Comparison of ENCODE assay signal across 12 cellular contexts in genomic region chr5:96924016-96924443, GRCh38. TPM values are rescaled to one million over a fixed set of nuclear protein-coding genes. Genes with fewer than 3 reads are reported as not detected.
DNase-seq lines count a peak whose midpoint lies in the region; ATAC-seq, FAIRE-seq and TF ChIP-seq lines count a peak whose summit lies in the region.
"Had no signal": no experiment of that assay in that cellular context is flagged by ENCODE, and none has a peak within 500 bp of the region (broad histone marks: within the 10 kb centered on the region; RNA-seq: fewer than 3 reads in every experiment).

No MANE protein-coding gene starts in this region.

- no peaks in the 10 kb centered on the region for H3K9me3 Mint-ChIP-seq in CD4-positive, alpha-beta memory T cell
- H3K9me3 Mint-ChIP-seq in activated T-cell treated with anti-CD3 and anti-CD28 coated beads, Interleukin-2, amount 50 U/mL, for 4 hours, result no peaks in the 10 kb centered on the region

- H3K79me2 ChIP-seq in keratinocyte (ENCODE audit: control insufficient read depth, insufficient read depth, low read length), result no peaks in the 10 kb centered on the region

- H3K4me3 ChIP-seq in CD4-positive, alpha-beta memory T cell (ENCODE audit: low read length in 2 of 2), result no peak overlapping the region
- no peak overlapping the region for H3K4me3 ChIP-seq in keratinocyte (ENCODE audit: control insufficient read depth in 2 of 3, extremely low read depth in 1 of 3, insufficient read depth in 2 of 3, low read depth in 1 of 3, low read length in 3 of 3)

- TF ChIP-seq POLR2A in GM12892 (IDR thresholded peaks at IDR 0.05; ENCODE audit: low read depth, low read length), result no peak

- no peak for TF ChIP-seq CTCF in keratinocyte (optimal IDR thresholded peaks at IDR 0.05 in 1 of 3, IDR thresholded peaks at IDR 0.05 in 1 of 3, conservative IDR thresholded peaks at IDR 0.05 in 1 of 3; ENCODE audit: extremely low read depth in 1 of 3, insufficient read depth in 2 of 3, low read length in 3 of 3)

- H3K36me3 ChIP-seq in CD4-positive, alpha-beta memory T cell (ENCODE audit: insufficient read depth, low read length), result no peaks in the 10 kb centered on the region
- H3K36me3 ChIP-seq in keratinocyte (ENCODE audit: control insufficient read depth in 2 of 2, extremely low read depth in 1 of 2, insufficient read depth in 2 of 2, low read length in 2 of 2), result no peaks in the 10 kb centered on the region
- H3K36me3 ChIP-seq: neutrophil had no signal

- peaks cover 9% of the 10 kb centered on the region for H3K4me1 ChIP-seq in CD4-positive, alpha-beta memory T cell (ENCODE audit: insufficient read depth, low read length)
- H3K4me1 ChIP-seq in keratinocyte (ENCODE audit: control insufficient read depth, extremely low read depth, insufficient read depth, low read length), result peaks cover 29% of the 10 kb centered on the region

- POLR2A ChIA-PET in CD4-positive, alpha-beta memory T cell (lab: Charles Lee; ENCODE audit: partially characterized antibody), result interaction anchor here (0.8 to 2.6 kb wide), 5 partner anchors 10 to 39 kb away, joined by 3 to 13 read pairs (median 4); partner anchors contain the start of gene LNPEP

- no peaks in the 10 kb centered on the region for H3K27me3 ChIP-seq in CD4-positive, alpha-beta memory T cell (ENCODE audit: insufficient read depth, low read length)
- no peaks in the 10 kb centered on the region for H3K27me3 ChIP-seq in keratinocyte (ENCODE audit: control insufficient read depth, extremely low read depth, insufficient read depth, low read length)
- H3K27me3 ChIP-seq: neutrophil had no signal

- CTCF ChIA-PET in CD4-positive, alpha-beta memory T cell (lab: Charles Lee; ENCODE audit: partially characterized antibody), result interaction anchor here (0.7 to 1.6 kb wide), 7 partner anchors 9 to 278 kb away, joined by 3 to 13 read pairs (median 4); no protein-coding TSS in a partner anchor

- FAIRE-seq in GM12892 (lab: Jason Lieb, UNC), result peak; percentile 58
- FAIRE-seq in keratinocyte (lab: Jason Lieb, UNC), result peak; percentile 87

- no peaks in the 10 kb centered on the region for H3K9me1 ChIP-seq in keratinocyte (ENCODE audit: control insufficient read depth, extremely low read depth, insufficient read depth, low read length)

- DNase-seq in CD4-positive, alpha-beta memory T cell, result peak in 1 of 5 donors; percentile 13
- DNase-seq in GM12892 (ENCODE audit: insufficient read length), result no peak
- no peak for DNase-seq in activated T-cell treated with anti-CD3 and anti-CD28 coated beads, Interleukin-2, amount 50 U/mL, for 4 hours
- peak; percentile 58 for DNase-seq in keratinocyte (ENCODE audit: low read depth, low spot score)
- no peak for DNase-seq in KBM-7
- no peak for DNase-seq in activated effector memory CD4-positive, alpha-beta T cell treated with Interleukin-2 at 50 U/mL for 16 hours
- DNase-seq: activated CD4-positive, alpha-beta T cell treated with anti-CD3 and anti-CD28 coated beads for 1 hour; DMS153; NCI-H526 had no signal

- intact Hi-C loops in CD4-positive, alpha-beta memory T cell (cut with micrococcal nuclease), result loop anchor here (1.0 kb wide), 1 partner anchor 10 kb away; no protein-coding TSS in a partner anchor

- dilution Hi-C loops in keratinocyte (cut with MboI; ENCODE audit: extremely low pct_ligation_motif_present, low sequenced_read_pairs), result no loop called here

- no peaks in the 10 kb centered on the region for H4K20me1 ChIP-seq in keratinocyte (ENCODE audit: control insufficient read depth, extremely low read depth, insufficient read depth, low read length)

- in situ Hi-C loops in KBM-7 (cut with MboI; ENCODE audit: low pct_unique_long_range_greater_than_20kb, low sequenced_read_pairs), result no loop called here

- no peaks in the 10 kb centered on the region for H3K9me3 ChIP-seq in CD4-positive, alpha-beta memory T cell (ENCODE audit: control insufficient read depth in 1 of 2, low read length in 2 of 2)
- H3K9me3 ChIP-seq in keratinocyte (ENCODE audit: control insufficient read depth, low read depth, low read length), result no peaks in the 10 kb centered on the region
- H3K9me3 ChIP-seq: neutrophil had no signal

- H3K4me1 Mint-ChIP-seq in CD4-positive, alpha-beta memory T cell, result peaks cover 13 to 28% (median 20%) of the 10 kb centered on the region in 4 donors
- H3K4me1 Mint-ChIP-seq in activated T-cell treated with anti-CD3 and anti-CD28 coated beads, Interleukin-2, amount 50 U/mL, for 4 hours (ENCODE audit: low read depth), result peaks cover 40% of the 10 kb centered on the region

- H3K4me3 Mint-ChIP-seq in CD4-positive, alpha-beta memory T cell, result peak overlapping the region in 3 of 8 donors; percentile 5 to 40 (median 40)
- no peak overlapping the region for H3K4me3 Mint-ChIP-seq in activated T-cell treated with anti-CD3 and anti-CD28 coated beads, Interleukin-2, amount 50 U/mL, for 4 hours

- H3K9ac ChIP-seq in keratinocyte (ENCODE audit: control insufficient read depth, extremely low read depth, insufficient read depth, low read length), result no peak overlapping the region

- peak overlapping the region; percentile 2 for H3K27ac ChIP-seq in CD4-positive, alpha-beta memory T cell (ENCODE audit: low read depth, low read length)
- H3K27ac ChIP-seq in keratinocyte (ENCODE audit: control insufficient read depth, insufficient read depth, low read length), result peak overlapping the region; percentile 65
- H3K27ac ChIP-seq: neutrophil had no signal

- peak overlapping the region; percentile 59 for H3K4me2 ChIP-seq in keratinocyte (ENCODE audit: control insufficient read depth, extremely low read depth, insufficient read depth, low read depth, low read length)

- ATAC-seq in activated T-cell treated with anti-CD3 and anti-CD28 coated beads, Interleukin-2, amount 50 U/mL, for 4 hours, result peak; percentile 65 to 78
- ATAC-seq in GM21576 (IDR thresholded peaks at IDR 0.05; ENCODE audit: unreplicated experiment), result no peak
- no peak for ATAC-seq in GM21390 (IDR thresholded peaks at IDR 0.05; ENCODE audit: unreplicated experiment)

- peak overlapping the region; percentile 36 for H2AFZ ChIP-seq in keratinocyte (ENCODE audit: control insufficient read depth, low read length)

- H3K36me3 Mint-ChIP-seq in CD4-positive, alpha-beta memory T cell, result peaks cover 15 to 34% of the 10 kb centered on the region in 2 donors
- peaks cover 15% of the 10 kb centered on the region for H3K36me3 Mint-ChIP-seq in activated T-cell treated with anti-CD3 and anti-CD28 coated beads, Interleukin-2, amount 50 U/mL, for 4 hours (ENCODE audit: insufficient read depth)

- H3K27me3 Mint-ChIP-seq in CD4-positive, alpha-beta memory T cell, result no peaks in the 10 kb centered on the region
- no peaks in the 10 kb centered on the region for H3K27me3 Mint-ChIP-seq in activated T-cell treated with anti-CD3 and anti-CD28 coated beads, Interleukin-2, amount 50 U/mL, for 4 hours (ENCODE audit: low read depth)

- peak overlapping the region; percentile 51 to 90 (median 86) for H3K27ac Mint-ChIP-seq in CD4-positive, alpha-beta memory T cell

RNA-seq across cellular contexts. Expression of gene LNPEP, which starts 11.8 kb away (rescaled TPM):
- total RNA-seq in CD4-positive, alpha-beta memory T cell, result 10 to 100 TPM; 92.5 to 97.3 TPM
- polyA plus RNA-seq in CD4-positive, alpha-beta memory T cell, result 10 to 100 TPM; 23.5 to 38.6 TPM
- polyA plus RNA-seq in GM12892 (2012; ENCODE audit: missing spikeins), result 19.7 TPM
- total RNA-seq in activated T-cell treated with anti-CD3 and anti-CD28 coated beads, Interleukin-2, amount 50 U/mL, for 4 hours, result 10 to 100 TPM; 20.3 to 22.9 (median 20.6) TPM
- polyA plus RNA-seq in keratinocyte, result 20.1 to 26.6 TPM (median 24.6 TPM) in 3 replicates
- polyA plus RNA-seq in keratinocyte (2011; ENCODE audit: low read depth), result 6.1 TPM
- 3.3 and 7.1 TPM in 2 replicates for polyA plus RNA-seq in keratinocyte (2011; cell fraction: cytosol; rRNA removed)
- 38.0 and 53.6 TPM in 2 replicates for polyA plus RNA-seq in keratinocyte (2011; cell fraction: nucleus; rRNA removed)
- polyA plus RNA-seq in keratinocyte (2012; ENCODE audit: low replicate concordance), result 10.2 and 13.9 TPM in 2 replicates
- 22.2 to 114 TPM (median 78.7 TPM) in 3 replicates for polyA minus RNA-seq in keratinocyte
- 20.1 TPM for polyA minus RNA-seq in keratinocyte (2011; cell fraction: cytosol; rRNA and poly(A)+ RNA removed)
- 107 and 229 TPM in 2 replicates for polyA minus RNA-seq in keratinocyte (2011; cell fraction: nucleus; rRNA and poly(A)+ RNA removed)

RNA-seq across cellular contexts. Expression of gene ERAP2, which starts 47.7 kb away (rescaled TPM):
- total RNA-seq in CD4-positive, alpha-beta memory T cell, result 100 to 1,000 TPM; 107 to 112 TPM
- polyA plus RNA-seq in CD4-positive, alpha-beta memory T cell, result 100 to 1,000 TPM in 1 of 2 donors, 1 to 10 TPM in 1; 4.7 to 112 TPM
- polyA plus RNA-seq in GM12892 (2012; ENCODE audit: missing spikeins), result 8.2 TPM
- total RNA-seq in activated T-cell treated with anti-CD3 and anti-CD28 coated beads, Interleukin-2, amount 50 U/mL, for 4 hours, result 10 to 100 TPM; 11.2 to 32.2 (median 15.2) TPM
- 35.2 to 41.0 TPM (median 37.0 TPM) in 3 replicates for polyA plus RNA-seq in keratinocyte
- polyA plus RNA-seq in keratinocyte (2011; ENCODE audit: low read depth), result 1.3 TPM
- 5.7 and 13.4 TPM in 2 replicates for polyA plus RNA-seq in keratinocyte (2011; cell fraction: cytosol; rRNA removed)
- 36.1 and 38.6 TPM in 2 replicates for polyA plus RNA-seq in keratinocyte (2011; cell fraction: nucleus; rRNA removed)
- polyA plus RNA-seq in keratinocyte (2012; ENCODE audit: low replicate concordance), result 2.4 and 18.6 TPM in 2 replicates
- 29.1 to 46.4 TPM (median 42.3 TPM) in 3 replicates for polyA minus RNA-seq in keratinocyte
- polyA minus RNA-seq in keratinocyte (2011; cell fraction: cytosol; rRNA and poly(A)+ RNA removed), result 15.2 TPM
- 46.4 and 102 TPM in 2 replicates for polyA minus RNA-seq in keratinocyte (2011; cell fraction: nucleus; rRNA and poly(A)+ RNA removed)

Comparison
In these comparisons a context has a peak if more than half of its experiments do, and no peak if none do; other contexts are left out.
1. ATAC-seq: peak in activated T-cell treated with anti-CD3 and anti-CD28 coated beads, Interleukin-2, amount 50 U/mL, for 4 hours (2 of 2); none in GM21576 (single experiment) and GM21390 (single experiment).